ENCODE assay signal across 10 cellular contexts in genomic region chr2:191171708-191172355, GRCh38. TPM values are rescaled to one million over a fixed set of nuclear protein-coding genes. Genes with fewer than 3 reads are reported as not detected.
DNase-seq lines count a peak whose midpoint lies in the region; ATAC-seq and TF ChIP-seq lines count a peak whose summit lies in the region.
"Had no signal": no experiment of that assay in that cellular context is flagged by ENCODE, and none has a peak within 500 bp of the region (broad histone marks: within the 10 kb centered on the region; RNA-seq: fewer than 3 reads in every experiment).

No MANE protein-coding gene starts in this region.

- H3K4me1 Mint-ChIP-seq in activated naive CD8-positive, alpha-beta T cell (ENCODE audit: low read depth): peaks cover 71% of the 10 kb centered on the region
- H3K4me1 Mint-ChIP-seq in activated naive CD8-positive, alpha-beta T cell treated with anti-CD3 and anti-CD28 coated beads for 36 hours: peaks cover 64% of the 10 kb centered on the region
- peaks cover 77% of the 10 kb centered on the region for H3K4me1 Mint-ChIP-seq in activated T-helper 1 cell treated with anti-CD3 and anti-CD28 coated beads, Interleukin-12 subunit alpha, Interleukin-12 subunit beta, Interleukin-2, Interleukin-4 antibody, amounts not matched to agents 30 ng/mL and 10 ng/mL and 1 ng/mL, durations not matched to agents 14 hours and 24 hours and 36 hours (ENCODE audit: low read depth)
- H3K4me1 Mint-ChIP-seq in stimulated activated naive CD8-positive, alpha-beta T cell treated with anti-CD3 and anti-CD28 coated beads, Interleukin-15, Interleukin-2, amounts not matched to agents 100 ng/mL and 50 ng/mL, for 24 hours (ENCODE audit: low read depth): peaks cover 77% of the 10 kb centered on the region

- peak overlapping the region; percentile 78 for H3K27ac Mint-ChIP-seq in activated naive CD8-positive, alpha-beta T cell
- no peak overlapping the region for H3K27ac Mint-ChIP-seq in activated naive CD8-positive, alpha-beta T cell treated with anti-CD3 and anti-CD28 coated beads for 36 hours
- H3K27ac Mint-ChIP-seq in activated T-helper 1 cell treated with anti-CD3 and anti-CD28 coated beads, Interleukin-12 subunit alpha, Interleukin-12 subunit beta, Interleukin-2, Interleukin-4 antibody, amounts not matched to agents 30 ng/mL and 10 ng/mL and 1 ng/mL, durations not matched to agents 14 hours and 24 hours and 36 hours: peak overlapping the region; percentile 37
- peak overlapping the region; percentile 89 for H3K27ac Mint-ChIP-seq in stimulated activated naive CD8-positive, alpha-beta T cell treated with anti-CD3 and anti-CD28 coated beads, Interleukin-15, Interleukin-2, amounts not matched to agents 100 ng/mL and 50 ng/mL, for 24 hours

- H3K9me3 ChIP-seq in mucosa of descending colon: no peaks in the 10 kb centered on the region

- intact Hi-C loops in activated T-helper 1 cell treated with anti-CD3 and anti-CD28 coated beads, Interleukin-12 subunit alpha, Interleukin-12 subunit beta, Interleukin-2, Interleukin-4 antibody, amounts not matched to agents 30 ng/mL and 10 ng/mL and 1 ng/mL, durations not matched to agents 14 hours and 24 hours and 36 hours (cut with micrococcal nuclease): loop anchor here (1.0 kb wide), 1 partner anchor 22 kb away; no protein-coding TSS in a partner anchor
- intact Hi-C loops in mucosa of descending colon (cut with DNase I, micrococcal nuclease): loop anchor here in 1 of 2 donors (10.0 kb wide), 1 partner anchor 143 kb away; no protein-coding TSS in a partner anchor

- no peaks in the 10 kb centered on the region for H3K36me3 ChIP-seq in mucosa of descending colon (ENCODE audit: low read depth)

- peak overlapping the region; percentile 51 for H3K4me3 Mint-ChIP-seq in activated naive CD8-positive, alpha-beta T cell
- no peak overlapping the region for H3K4me3 Mint-ChIP-seq in activated naive CD8-positive, alpha-beta T cell treated with anti-CD3 and anti-CD28 coated beads for 36 hours
- H3K4me3 Mint-ChIP-seq in activated T-helper 1 cell treated with anti-CD3 and anti-CD28 coated beads, Interleukin-12 subunit alpha, Interleukin-12 subunit beta, Interleukin-2, Interleukin-4 antibody, amounts not matched to agents 30 ng/mL and 10 ng/mL and 1 ng/mL, durations not matched to agents 14 hours and 24 hours and 36 hours: peak overlapping the region; percentile 13
- H3K4me3 Mint-ChIP-seq in stimulated activated naive CD8-positive, alpha-beta T cell treated with anti-CD3 and anti-CD28 coated beads, Interleukin-15, Interleukin-2, amounts not matched to agents 100 ng/mL and 50 ng/mL, for 24 hours: peak overlapping the region; percentile 31
- H3K4me3 Mint-ChIP-seq: naive B cell had no signal

- no peaks in the 10 kb centered on the region for H3K36me3 Mint-ChIP-seq in activated naive CD8-positive, alpha-beta T cell
- no peaks in the 10 kb centered on the region for H3K36me3 Mint-ChIP-seq in activated naive CD8-positive, alpha-beta T cell treated with anti-CD3 and anti-CD28 coated beads for 36 hours
- H3K36me3 Mint-ChIP-seq in activated T-helper 1 cell treated with anti-CD3 and anti-CD28 coated beads, Interleukin-12 subunit alpha, Interleukin-12 subunit beta, Interleukin-2, Interleukin-4 antibody, amounts not matched to agents 30 ng/mL and 10 ng/mL and 1 ng/mL, durations not matched to agents 14 hours and 24 hours and 36 hours (ENCODE audit: low read depth): no peaks in the 10 kb centered on the region
- no peaks in the 10 kb centered on the region for H3K36me3 Mint-ChIP-seq in stimulated activated naive CD8-positive, alpha-beta T cell treated with anti-CD3 and anti-CD28 coated beads, Interleukin-15, Interleukin-2, amounts not matched to agents 100 ng/mL and 50 ng/mL, for 24 hours (ENCODE audit: low read depth)
- H3K36me3 Mint-ChIP-seq: CD4-positive, alpha-beta memory T cell; naive B cell had no signal

- H3K9me3 Mint-ChIP-seq in activated naive CD8-positive, alpha-beta T cell (ENCODE audit: low read depth): no peaks in the 10 kb centered on the region
- H3K9me3 Mint-ChIP-seq in activated naive CD8-positive, alpha-beta T cell treated with anti-CD3 and anti-CD28 coated beads for 36 hours: no peaks in the 10 kb centered on the region
- H3K9me3 Mint-ChIP-seq in activated T-helper 1 cell treated with anti-CD3 and anti-CD28 coated beads, Interleukin-12 subunit alpha, Interleukin-12 subunit beta, Interleukin-2, Interleukin-4 antibody, amounts not matched to agents 30 ng/mL and 10 ng/mL and 1 ng/mL, durations not matched to agents 14 hours and 24 hours and 36 hours: no peaks in the 10 kb centered on the region
- H3K9me3 Mint-ChIP-seq in stimulated activated naive CD8-positive, alpha-beta T cell treated with anti-CD3 and anti-CD28 coated beads, Interleukin-15, Interleukin-2, amounts not matched to agents 100 ng/mL and 50 ng/mL, for 24 hours: no peaks in the 10 kb centered on the region
- H3K9me3 Mint-ChIP-seq: CD4-positive, alpha-beta memory T cell; naive B cell had no signal

- no peak for ATAC-seq in GM19328 (IDR thresholded peaks at IDR 0.05; ENCODE audit: unreplicated experiment)
- no peak for ATAC-seq in mucosa of descending colon

- H3K4me1 ChIP-seq in mucosa of descending colon (ENCODE audit: low read depth): peaks cover 13% of the 10 kb centered on the region

- no peak overlapping the region for H3K4me3 ChIP-seq in mucosa of descending colon

- no peaks in the 10 kb centered on the region for H3K27me3 Mint-ChIP-seq in activated naive CD8-positive, alpha-beta T cell
- no peaks in the 10 kb centered on the region for H3K27me3 Mint-ChIP-seq in activated naive CD8-positive, alpha-beta T cell treated with anti-CD3 and anti-CD28 coated beads for 36 hours
- no peaks in the 10 kb centered on the region for H3K27me3 Mint-ChIP-seq in activated T-helper 1 cell treated with anti-CD3 and anti-CD28 coated beads, Interleukin-12 subunit alpha, Interleukin-12 subunit beta, Interleukin-2, Interleukin-4 antibody, amounts not matched to agents 30 ng/mL and 10 ng/mL and 1 ng/mL, durations not matched to agents 14 hours and 24 hours and 36 hours (ENCODE audit: insufficient read depth)
- no peaks in the 10 kb centered on the region for H3K27me3 Mint-ChIP-seq in stimulated activated naive CD8-positive, alpha-beta T cell treated with anti-CD3 and anti-CD28 coated beads, Interleukin-15, Interleukin-2, amounts not matched to agents 100 ng/mL and 50 ng/mL, for 24 hours
- H3K27me3 Mint-ChIP-seq: CD4-positive, alpha-beta memory T cell had no signal

- no peak for DNase-seq in activated naive CD8-positive, alpha-beta T cell treated with anti-CD3 and anti-CD28 coated beads for 36 hours
- DNase-seq in activated T-helper 1 cell treated with anti-CD3 and anti-CD28 coated beads, Interleukin-12 subunit alpha, Interleukin-12 subunit beta, Interleukin-2, Interleukin-4 antibody, amounts not matched to agents 30 ng/mL and 10 ng/mL and 1 ng/mL, durations not matched to agents 14 hours and 24 hours and 36 hours (ENCODE audit: low spot score): no peak
- peak; percentile 88 for DNase-seq in glomerular visceral epithelial cell (ENCODE audit: extremely low spot score)
- no peak for DNase-seq in RPMI8226
- DNase-seq in mucosa of descending colon: no peak
- DNase-seq: CD4-positive, alpha-beta memory T cell; naive B cell had no signal

- TF ChIP-seq CTCF in mucosa of descending colon (IDR thresholded peaks at IDR 0.05): no peak

RNA-seq across cellular contexts. Expression of gene STAT4, which starts 21.0 kb away (rescaled TPM):
- total RNA-seq in activated naive CD8-positive, alpha-beta T cell treated with anti-CD3 and anti-CD28 coated beads for 36 hours: 10 to 100 TPM; 80.6 to 81.0 TPM
- 57.4 and 62.1 TPM in 2 replicates for total RNA-seq in activated T-helper 1 cell treated with anti-CD3 and anti-CD28 coated beads, Interleukin-12 subunit alpha, Interleukin-12 subunit beta, Interleukin-2, Interleukin-4 antibody, amounts not matched to agents 30 ng/mL and 10 ng/mL and 1 ng/mL, durations not matched to agents 14 hours and 24 hours and 36 hours
- total RNA-seq in mucosa of descending colon: 1 to 10 TPM; 2.7 to 4.0 (median 3.6) TPM

Comparison
In these comparisons a context has a peak if more than half of its experiments do, and no peak if none do; other contexts are left out.
1. RNA of gene STAT4, which starts 21.0 kb away (total RNA-seq): 80.6 to 81.0 TPM in activated naive CD8-positive, alpha-beta T cell treated with anti-CD3 and anti-CD28 coated beads for 36 hours and 57.4 to 62.1 TPM in activated T-helper 1 cell treated with anti-CD3 and anti-CD28 coated beads, Interleukin-12 subunit alpha, Interleukin-12 subunit beta, Interleukin-2, Interleukin-4 antibody, amounts not matched to agents 30 ng/mL and 10 ng/mL and 1 ng/mL, durations not matched to agents 14 hours and 24 hours and 36 hours; 2.7 to 4.0 TPM in mucosa of descending colon; every median in the first group is over 10 times any median in the second.